15 cellular contexts compared by ENCODE assay signal in the genomic region with DNA sequence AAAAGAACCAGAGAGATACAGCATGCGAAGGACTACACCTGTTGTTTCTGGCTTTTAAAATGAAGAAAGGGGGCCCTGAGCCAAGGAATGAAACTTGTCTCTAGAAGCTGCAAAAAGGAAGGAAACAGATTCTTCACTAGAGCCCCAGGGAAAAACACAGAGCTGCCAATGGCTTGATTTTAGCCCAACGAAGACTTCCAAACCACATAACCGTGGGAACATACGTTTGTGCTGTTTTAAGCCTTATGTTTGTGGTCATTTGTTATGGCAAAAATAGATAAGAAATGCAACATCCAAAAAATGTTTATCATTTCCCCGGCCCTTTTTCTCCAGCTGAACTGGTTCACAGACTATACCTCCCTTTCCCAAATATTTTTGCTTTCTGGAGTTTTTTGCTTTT.
A peak's percentile ranks its signal among the peaks of the same experiment; 100 is the strongest.
DNase-seq lines count a peak whose midpoint lies in the region; ATAC-seq and TF ChIP-seq lines count a peak whose summit lies in the region.
"Had no signal": no experiment of that assay in that cellular context is flagged by ENCODE, and none has a peak within 500 bp of the region (broad histone marks: within the 10 kb centered on the region; RNA-seq: fewer than 3 reads in every experiment).

No MANE protein-coding gene starts in this region.

- no peaks in the 10 kb centered on the region for H3K9me2 ChIP-seq in PC-3 (replicated peaks; ENCODE audit: low read length)

- BruUV-seq in PC-3 (replicated peaks; lab: Mats Ljungman, UMichigan), result no TSS peak

- H3K36me3 ChIP-seq in BLaER1 treated with 17β-estradiol and CSF1 and Interleukin-3, amounts not matched to agents 10 nM and 100 nM, result no peaks in the 10 kb centered on the region
- H3K36me3 ChIP-seq in PC-3 (ENCODE audit: low read depth, low read length), result no peaks in the 10 kb centered on the region
- H3K36me3 ChIP-seq: BE2C had no signal

- no peak for TF ChIP-seq CTCF in PC-3 (conservative IDR thresholded peaks at IDR 0.05; ENCODE audit: low read depth, low read length)

- H3K4me3 ChIP-seq in BLaER1 treated with 17β-estradiol and CSF1 and Interleukin-3, amounts not matched to agents 10 nM and 100 nM, result peak overlapping the region in 1 of 10 experiments; percentile 22; a peak in 1 of 20 replicates
- no peak overlapping the region for H3K4me3 ChIP-seq in PC-3 (ENCODE audit: low read length)
- H3K4me3 ChIP-seq in skeletal muscle cell (ENCODE audit: low read depth, low read length), result no peak overlapping the region
- H3K4me3 ChIP-seq: GM23338 had no signal

- 0 out of 2 replicates have a peak overlapping the region, but pooled peaks have one; percentile 30 for H2AFZ ChIP-seq in PC-3 (ENCODE audit: low read length)
- H2AFZ ChIP-seq: GM23338 had no signal

- DNase-seq in PC-3, result no peak
- peak; percentile 72 for DNase-seq in fibroblast of peridontal ligament (ENCODE audit: extremely low read depth)
- DNase-seq in skeletal muscle cell (ENCODE audit: low read depth), result peak; percentile 23
- DNase-seq in left colon, result no peak
- DNase-seq: BE2C; CD4-positive, alpha-beta memory T cell; DMS153; DMS79 treated with DMSO at 0.1 percent for 48 hours; HCEC 1CT; KBM-7 had no signal

- H3K9me3 ChIP-seq in BLaER1 treated with 17β-estradiol and CSF1 and Interleukin-3, amounts not matched to agents 10 nM and 100 nM (replicated peaks in 1 of 11), result 0 out of 22 replicates have a peak, but pooled peaks cover 0 to 8% (median 0%) of the 10 kb centered on the region in 11 experiments
- H3K9me3 ChIP-seq in PC-3 (ENCODE audit: low read length), result no peaks in the 10 kb centered on the region
- H3K9me3 ChIP-seq: BE2C had no signal

- no peak overlapping the region for H3K27ac ChIP-seq in BLaER1 treated with 17β-estradiol and CSF1 and Interleukin-3, amounts not matched to agents 10 nM and 100 nM
- H3K27ac ChIP-seq in PC-3 (ENCODE audit: low read length), result no peak overlapping the region
- H3K27ac ChIP-seq: HL-60 had no signal

- H3F3A ChIP-seq in PC-3 (ENCODE audit: low read length, unreplicated experiment), result no peaks in the 10 kb centered on the region

- H3K4me2 ChIP-seq in BLaER1 treated with 17β-estradiol and CSF1 and Interleukin-3, amounts not matched to agents 10 nM and 100 nM, result peak overlapping the region; percentile 4 to 79 (median 60); a peak in 20 of 22 replicates
- no peak overlapping the region for H3K4me2 ChIP-seq in PC-3 (ENCODE audit: low read length)
- H3K4me2 ChIP-seq: GM23338 had no signal

- CTCF ChIA-PET in PC-3 (lab: Charles Lee), result no interaction called here

- H3K79me2 ChIP-seq in PC-3 (ENCODE audit: low read length), result no peaks in the 10 kb centered on the region

- POLR2A ChIA-PET in PC-3 (lab: Charles Lee; ENCODE audit: unreplicated experiment), result no interaction called here

- H4K20me1 ChIP-seq in BLaER1 treated with 17β-estradiol and CSF1 and Interleukin-3, amounts not matched to agents 10 nM and 100 nM, result no peaks in the 10 kb centered on the region
- H4K20me1 ChIP-seq in PC-3 (ENCODE audit: low read length), result no peaks in the 10 kb centered on the region

- no peak overlapping the region for H3K9ac ChIP-seq in BLaER1 treated with 17β-estradiol and CSF1 and Interleukin-3, amounts not matched to agents 10 nM and 100 nM
- H3K9ac ChIP-seq in PC-3 (ENCODE audit: low read length), result no peak overlapping the region

- H3K4me1 ChIP-seq in BLaER1 treated with 17β-estradiol and CSF1 and Interleukin-3, amounts not matched to agents 10 nM and 100 nM, result peaks cover 14 to 31% (median 22%) of the 10 kb centered on the region in 10 experiments
- H3K4me1 ChIP-seq in PC-3 (ENCODE audit: insufficient read depth, low read length), result peaks cover 21% of the 10 kb centered on the region
- H3K4me1 ChIP-seq: BE2C had no signal

- no peaks in the 10 kb centered on the region for H3K27me3 ChIP-seq in BLaER1 treated with 17β-estradiol and CSF1 and Interleukin-3, amounts not matched to agents 10 nM and 100 nM
- H3K27me3 ChIP-seq in PC-3 (ENCODE audit: low read length), result no peaks in the 10 kb centered on the region
- H3K27me3 ChIP-seq: BE2C had no signal

- intact Hi-C loops in PC-3 (cut with micrococcal nuclease), result no loop called here
- intact Hi-C loops in left colon (cut with DNase I, micrococcal nuclease), result no loop called here

- ATAC-seq in PC-3 (no peak), GM19324 (IDR thresholded peaks at IDR 0.05; ENCODE audit: low FRiP score, unreplicated experiment) (no peak), left colon (no peak), HG02885 (IDR thresholded peaks at IDR 0.05; ENCODE audit: poor library complexity, unreplicated experiment) (no peak)
- ATAC-seq: GM23338 had no signal

Comparison
In these comparisons a context has a peak if more than half of its experiments do, and no peak if none do; other contexts are left out.
1. DNase-seq: peak in fibroblast of peridontal ligament (single experiment) and skeletal muscle cell (single experiment); none in PC-3 (single experiment) and left colon (0 of 2).